Comparison of ENCODE assay signal across 9 cellular contexts in genomic region chr16:89122322-89122831, GRCh38. TPM values are rescaled to one million over a fixed set of nuclear protein-coding genes. Genes with fewer than 3 reads are reported as not detected.
DNase-seq lines count a peak whose midpoint lies in the region; ATAC-seq, FAIRE-seq and TF ChIP-seq lines count a peak whose summit lies in the region.
"Had no signal": no experiment of that assay in that cellular context is flagged by ENCODE, and none has a peak within 500 bp of the region (broad histone marks: within the 10 kb centered on the region; RNA-seq: fewer than 3 reads in every experiment).

No MANE protein-coding gene starts in this region.

- no peak overlapping the region for H3K4me3 ChIP-seq in CD4-positive, CD25-positive, alpha-beta regulatory T cell (ENCODE audit: low read depth, low read length)
- H3K4me3 ChIP-seq in LNCaP clone FGC (ENCODE audit: low read depth, low read length) (no peak overlapping the region), kidney (ENCODE audit: low read length in 2 of 2) (no peak overlapping the region), SK-N-SH (ENCODE audit: low read depth in 2 of 2, low read length in 1 of 2) (no peak overlapping the region)

- WGBS in SK-N-SH (ENCODE audit: low lambda C conversion rate), result 90% methylated on average over 10 of the region's 10 CpGs

- no peaks in the 10 kb centered on the region for H3F3A ChIP-seq in SK-N-SH (replicated peaks; ENCODE audit: insufficient read depth)

- no peaks in the 10 kb centered on the region for H3K9me2 ChIP-seq in SK-N-SH

- H3K9ac ChIP-seq in kidney (ENCODE audit: low read length in 2 of 2) (no peak overlapping the region), SK-N-SH (no peak overlapping the region)

- CTCF ChIA-PET in SK-N-SH (lab: Yijun Ruan, JAX), result no interaction called here

- H3K9me3 Mint-ChIP-seq in CD4-positive, CD25-positive, alpha-beta regulatory T cell, result peaks cover 0 to 1% (median 0%) of the 10 kb centered on the region in 7 donors

- no peaks in the 10 kb centered on the region for H3K79me2 ChIP-seq in SK-N-SH (ENCODE audit: insufficient read depth)

- H3K36me3 ChIP-seq in CD4-positive, CD25-positive, alpha-beta regulatory T cell (ENCODE audit: control insufficient read depth, insufficient read depth, low read length), result peaks cover 28% of the 10 kb centered on the region
- H3K36me3 ChIP-seq in kidney (ENCODE audit: control insufficient read depth in 1 of 2, insufficient read depth in 2 of 2, low read length in 2 of 2) (peaks cover 7 to 21% of the 10 kb centered on the region in 2 donors), SK-N-SH (replicated peaks in 1 of 2; ENCODE audit: control insufficient read depth in 1 of 2, insufficient read depth in 2 of 2, low read length in 1 of 2) (peaks cover 5 to 44% of the 10 kb centered on the region in 2 experiments)

- peak; percentile 60 to 91 (median 87) for DNase-seq in CD4-positive, CD25-positive, alpha-beta regulatory T cell
- DNase-seq in LNCaP clone FGC (ENCODE audit: low read depth), result no peak
- DNase-seq in activated CD4-positive, CD25-positive, alpha-beta regulatory T cell treated with anti-CD3 and anti-CD28 coated beads, Interleukin-2, amount 50 U/mL, for 72 hours, result peak; percentile 62
- peak; percentile 87 for DNase-seq in kidney
- DNase-seq in SK-N-SH, result no peak
- no peak for DNase-seq in T1000 (lab: John Stamatoyannopoulos, UW)

- peaks cover 7 to 62% (median 14%) of the 10 kb centered on the region in 4 donors for H3K4me1 Mint-ChIP-seq in CD4-positive, CD25-positive, alpha-beta regulatory T cell

- ATAC-seq in CD4-positive, CD25-positive, alpha-beta regulatory T cell (ENCODE audit: low read depth in 2 of 2), result peak; percentile 94 to 98
- no peak for ATAC-seq in HG02759 (IDR thresholded peaks at IDR 0.05; ENCODE audit: unreplicated experiment)
- no peak for ATAC-seq in HG02852 (IDR thresholded peaks at IDR 0.05; ENCODE audit: unreplicated experiment)
- ATAC-seq: Panc1 had no signal

- peaks cover 21% of the 10 kb centered on the region for H3K4me1 ChIP-seq in CD4-positive, CD25-positive, alpha-beta regulatory T cell (ENCODE audit: control insufficient read depth, insufficient read depth, low read length, poor library complexity, severe bottlenecking)
- H3K4me1 ChIP-seq in kidney (ENCODE audit: control insufficient read depth in 1 of 2, insufficient read depth in 1 of 2, low read depth in 1 of 2, low read length in 2 of 2) (no peaks in the 10 kb centered on the region), SK-N-SH (ENCODE audit: control insufficient read depth in 1 of 2, insufficient read depth in 2 of 2, low read depth in 1 of 2, low read length in 1 of 2) (no peaks in the 10 kb centered on the region)

- no peaks in the 10 kb centered on the region for H3K9me3 ChIP-seq in CD4-positive, CD25-positive, alpha-beta regulatory T cell (ENCODE audit: control insufficient read depth in 2 of 2, low read length in 2 of 2)
- H3K9me3 ChIP-seq in kidney (ENCODE audit: control insufficient read depth in 1 of 2, low read length in 2 of 2), result peaks cover 0 to 6% of the 10 kb centered on the region in 2 donors
- no peaks in the 10 kb centered on the region for H3K9me3 ChIP-seq in SK-N-SH

- H4K20me1 ChIP-seq in SK-N-SH (ENCODE audit: insufficient read depth), result no peaks in the 10 kb centered on the region

- peak overlapping the region; percentile 57 to 77 (median 66) for H3K4me3 Mint-ChIP-seq in CD4-positive, CD25-positive, alpha-beta regulatory T cell

- H3K36me3 Mint-ChIP-seq in CD4-positive, CD25-positive, alpha-beta regulatory T cell, result peaks cover 16% of the 10 kb centered on the region

- no peak overlapping the region for H3K4me2 ChIP-seq in SK-N-SH

- H2AFZ ChIP-seq in SK-N-SH (ENCODE audit: low read depth), result no peak overlapping the region

- TF ChIP-seq EP300 in SK-N-SH (IDR thresholded peaks at IDR 0.05; ENCODE audit: borderline replicate concordance in 1 of 2, low read depth in 1 of 2, low read length in 1 of 2), result no peak

- no peaks in the 10 kb centered on the region for H3K27me3 Mint-ChIP-seq in CD4-positive, CD25-positive, alpha-beta regulatory T cell

- no peak for TF ChIP-seq RAD21 in SK-N-SH (IDR thresholded peaks at IDR 0.05; ENCODE audit: low read length)

- H3K27me3 ChIP-seq in CD4-positive, CD25-positive, alpha-beta regulatory T cell (ENCODE audit: control insufficient read depth, insufficient read depth, low read length), result no peaks in the 10 kb centered on the region
- no peaks in the 10 kb centered on the region for H3K27me3 ChIP-seq in SK-N-SH (ENCODE audit: insufficient read depth)

- H3K27ac Mint-ChIP-seq in CD4-positive, CD25-positive, alpha-beta regulatory T cell, result peak overlapping the region; percentile 94 to 98 (median 97)

- TF ChIP-seq CTCF in LNCaP clone FGC (IDR thresholded peaks at IDR 0.05; ENCODE audit: control insufficient read depth, extremely low read depth, insufficient read depth), result 0 out of 2 replicates have a peak, but pooled peaks have one; percentile 10
- TF ChIP-seq CTCF in kidney (IDR thresholded peaks at IDR 0.05; ENCODE audit: borderline replicate concordance, extremely low read depth, insufficient read depth), result no peak
- TF ChIP-seq CTCF in SK-N-SH (IDR thresholded peaks at IDR 0.05), result no peak

- POLR2A ChIA-PET in SK-N-SH (lab: Yijun Ruan, JAX), result no interaction called here

- FAIRE-seq in kidney (lab: Jason Lieb, UNC), result no peak

- intact Hi-C loops in kidney (cut with DNase I), result no loop called here

- H3K27ac ChIP-seq in CD4-positive, CD25-positive, alpha-beta regulatory T cell (ENCODE audit: insufficient read depth, low read length, poor library complexity, severe bottlenecking), result peak overlapping the region; percentile 69
- H3K27ac ChIP-seq in kidney (ENCODE audit: low read depth in 2 of 2, low read length in 2 of 2), result peak overlapping the region in 1 of 2 donors; percentile 76
- H3K27ac ChIP-seq in SK-N-SH (ENCODE audit: low read depth in 2 of 2, low read length in 1 of 2), result no peak overlapping the region

TF ChIP-seq in SK-N-SH, 30 proteins besides CTCF, POLR2A, EP300 and RAD21:
- no peak for TF ChIP-seq TEAD4 (IDR thresholded peaks at IDR 0.05; ENCODE audit: borderline replicate concordance, insufficient read depth)
- TF ChIP-seq CHD2 (IDR thresholded peaks at IDR 0.05; ENCODE audit: low read length, partially characterized antibody), result no peak
- TF ChIP-seq EZH2phosphoT487 (IDR thresholded peaks at IDR 0.05; ENCODE audit: borderline replicate concordance, low read depth), result no peak
TF ChIP-seq in SK-N-SH: peak in this region for 0.

RNA-seq across cellular contexts. Expression of gene ACSF3, which starts 28.7 kb away (rescaled TPM):
- total RNA-seq in CD4-positive, CD25-positive, alpha-beta regulatory T cell, result 56.3 TPM
- polyA plus RNA-seq in CD4-positive, CD25-positive, alpha-beta regulatory T cell, result 10 to 100 TPM; 24.1 to 32.8 (median 27.8) TPM
- total RNA-seq in kidney, result 33.2 TPM
- polyA plus RNA-seq in kidney (ENCODE audit: insufficient read depth, low read depth, low replicate concordance), result 39.0 TPM
- polyA plus RNA-seq in SK-N-SH (2012; rRNA removed), result 14.9 and 18.8 TPM in 2 replicates
- 9.1 and 11.1 TPM in 2 replicates for polyA plus RNA-seq in SK-N-SH (2012; cell fraction: cytosol; rRNA removed)
- 25.9 and 33.9 TPM in 2 replicates for polyA plus RNA-seq in SK-N-SH (2012; cell fraction: nucleus; rRNA removed)

RNA-seq across cellular contexts. Expression of gene CDH15, which starts 49.2 kb away (rescaled TPM):
- total RNA-seq in CD4-positive, CD25-positive, alpha-beta regulatory T cell, result 0.17 TPM
- polyA plus RNA-seq in CD4-positive, CD25-positive, alpha-beta regulatory T cell, result not detected
- total RNA-seq in kidney, result 0.31 TPM
- 0.22 TPM for polyA plus RNA-seq in kidney (ENCODE audit: insufficient read depth, low read depth, low replicate concordance)
- polyA plus RNA-seq in SK-N-SH (2012; rRNA removed), result 0.03 and 0.08 TPM in 2 replicates
- 0.03 and 0.04 TPM in 2 replicates for polyA plus RNA-seq in SK-N-SH (2012; cell fraction: cytosol; rRNA removed)
- 0.07 and 0.23 TPM in 2 replicates for polyA plus RNA-seq in SK-N-SH (2012; cell fraction: nucleus; rRNA removed)

Comparison
In these comparisons a context has a peak if more than half of its experiments do, and no peak if none do; other contexts are left out.
1. ATAC-seq: peak in CD4-positive, CD25-positive, alpha-beta regulatory T cell (2 of 2); none in HG02759 (single experiment) and HG02852 (single experiment).
2. DNase-seq: peak in CD4-positive, CD25-positive, alpha-beta regulatory T cell (3 of 3), activated CD4-positive, CD25-positive, alpha-beta regulatory T cell treated with anti-CD3 and anti-CD28 coated beads, Interleukin-2, amount 50 U/mL, for 72 hours (single experiment) and kidney (single experiment); none in LNCaP clone FGC (single experiment), SK-N-SH (single experiment) and T1000 (single experiment).